ENCODE assay signal across 8 cellular contexts in the genomic region with DNA sequence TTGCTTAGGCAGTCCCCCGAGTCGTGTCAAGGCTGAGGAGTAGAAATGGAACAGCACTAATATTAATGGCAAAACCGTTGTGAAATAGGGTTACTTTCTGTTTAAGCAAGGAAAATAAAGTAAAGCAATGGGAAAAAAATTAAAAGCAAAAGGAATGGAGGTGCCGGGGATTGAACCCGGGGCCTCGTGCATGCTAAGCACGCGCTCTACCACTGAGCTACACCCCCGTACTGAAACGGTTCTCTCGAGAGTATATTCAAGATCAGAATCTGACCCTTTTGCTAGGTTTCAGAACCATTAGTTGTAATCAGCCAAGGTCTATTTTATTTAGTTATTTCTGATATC.
DNase-seq lines count a peak whose midpoint lies in the region; ATAC-seq, FAIRE-seq and TF ChIP-seq lines count a peak whose summit lies in the region.

No MANE protein-coding gene starts in this region.

- H3K9me3 Mint-ChIP-seq in mesothelial cell of epicardium = no peaks in the 10 kb centered on the region

- CTCF ChIA-PET in H1 (lab: Charles Lee; ENCODE audit: partially characterized antibody) = interaction anchor here (0.6 to 7.7 kb wide), 36 partner anchors 11 to 924 kb away, joined by 3 to 107 read pairs (median 5); partner anchors contain the start of gene TRIM27

- peak overlapping the region; percentile 67 to 68 for H3K4me2 ChIP-seq in H1 (ENCODE audit: insufficient read depth in 1 of 2, low read depth in 2 of 2, low read length in 2 of 2)

- H2BK5ac ChIP-seq in H1 (ENCODE audit: low read depth, low read length) = peak overlapping the region; percentile 9; the same call in 1 of the 2 replicates

- H3K4me1 Mint-ChIP-seq in mesothelial cell of epicardium = peaks cover 11% of the 10 kb centered on the region

- ATAC-seq in GM18907 (IDR thresholded peaks at IDR 0.05; ENCODE audit: unreplicated experiment) (peak; percentile 58), HG03378 (IDR thresholded peaks at IDR 0.05; ENCODE audit: unreplicated experiment) (peak; percentile 48)

- H4K8ac ChIP-seq in H1 (ENCODE audit: extremely low read depth, insufficient read depth, low read length) = no peak overlapping the region

- peak overlapping the region; percentile 97 for H3K4me3 Mint-ChIP-seq in mesothelial cell of epicardium

- peak overlapping the region; percentile 53 to 84 (median 78) for H3K9ac ChIP-seq in H1 (replicated peaks in 1 of 4; ENCODE audit: extremely low read depth in 1 of 4, low read depth in 3 of 4, low read length in 3 of 4)

- peak overlapping the region; percentile 59 for H3K27ac ChIP-seq in H1 (ENCODE audit: low read depth, low read length)

- H3K4me1 ChIP-seq in H1 (replicated peaks in 1 of 4; ENCODE audit: control insufficient read depth in 3 of 4, insufficient read depth in 4 of 4, low read length in 3 of 4) = no peaks in the 10 kb centered on the region

- peak overlapping the region; percentile 80 to 96 (median 88) for H3K4me3 ChIP-seq in H1 (ENCODE audit: extremely low read depth in 1 of 4, insufficient read depth in 2 of 4, low read depth in 3 of 4, low read length in 4 of 4)

- 0 out of 2 replicates have a peak overlapping the region, but pooled peaks have one; percentile 12 for H3K18ac ChIP-seq in H1 (ENCODE audit: extremely low read depth, low read length)

- H4K5ac ChIP-seq in H1 (ENCODE audit: insufficient read length, low read depth, low read length) = peak overlapping the region; percentile 27

- H2BK15ac ChIP-seq in H1 (ENCODE audit: low read length) = no peak overlapping the region

- H3K9me3 ChIP-seq in H1 (ENCODE audit: insufficient read depth in 2 of 2, low read depth in 1 of 2, low read length in 1 of 2) = no peaks in the 10 kb centered on the region

- no peaks in the 10 kb centered on the region for H3K79me2 ChIP-seq in H1 (ENCODE audit: control insufficient read depth in 1 of 2, insufficient read depth in 2 of 2, low read length in 2 of 2)

- H3K4ac ChIP-seq in H1 (replicated peaks; ENCODE audit: insufficient read length, low read depth, low read length) = no peak overlapping the region

- peaks cover 32% of the 10 kb centered on the region for H3K27me3 Mint-ChIP-seq in mesothelial cell of epicardium (ENCODE audit: low read depth)

- no peaks in the 10 kb centered on the region for H4K20me1 ChIP-seq in H1 (replicated peaks in 1 of 2; ENCODE audit: control insufficient read depth in 1 of 2, insufficient read depth in 2 of 2, low read length in 2 of 2)

- DNase-seq in ACHN (peak; percentile 68), NCI-H82 (lab: John Stamatoyannopoulos, UW) (peak; percentile 88), H1 (ENCODE audit: low read depth in 1 of 2, low spot score in 2 of 2) (peak in 1 of 2 experiments; percentile 85), mesothelial cell of epicardium (ENCODE audit: low spot score in 2 of 2, unreplicated experiment in 2 of 2) (peak; percentile 45 to 79)
- DNase-seq in activated CD8-positive, alpha-beta memory T cell treated with anti-CD3 and anti-CD28 coated beads for 1 hour (ENCODE audit: extremely low read depth in 1 of 2, low read depth in 1 of 2) = peak; percentile 28 to 47
- DNase-seq in stimulated activated CD8-positive, alpha-beta memory T cell treated with anti-CD3 and anti-CD28 coated beads, Interleukin-15, amount 100 ng/mL, for 24 hours (ENCODE audit: low read depth) = peak; percentile 47

- H3K14ac ChIP-seq in H1 (ENCODE audit: insufficient read length) = no peak overlapping the region

- peak overlapping the region; percentile 97 for H3K27ac Mint-ChIP-seq in mesothelial cell of epicardium

- in situ Hi-C loops in ACHN (cut with HindIII; ENCODE audit: low pct_ligation_motif_present, low pct_unique_long_range_greater_than_20kb, low sequenced_read_pairs) = no loop called here

- H3K36me3 Mint-ChIP-seq in mesothelial cell of epicardium = no peaks in the 10 kb centered on the region

- H3K23ac ChIP-seq in H1 (ENCODE audit: insufficient read length) = no peak overlapping the region

- POLR2A ChIA-PET in H1 (lab: Charles Lee; ENCODE audit: partially characterized antibody) = interaction anchor here (0.6 to 7.6 kb wide), 26 partner anchors 10 to 178 kb away, joined by 3 to 55 read pairs (median 4); partner anchors contain the start of gene TRIM27

- no peaks in the 10 kb centered on the region for H3K79me1 ChIP-seq in H1 (ENCODE audit: low read depth, low read length)

- peak; percentile 32 for FAIRE-seq in H1 (lab: Jason Lieb, UNC)

- TF ChIP-seq RAD21 in H1 (IDR thresholded peaks at IDR 0.05 in 1 of 2, conservative IDR thresholded peaks at IDR 0.05 in 1 of 2; ENCODE audit: low read depth in 2 of 2, low read length in 2 of 2) = no peak

- TF ChIP-seq CTCF in H1 (IDR thresholded peaks at IDR 0.05; ENCODE audit: control extremely low read depth in 1 of 3, insufficient read depth in 1 of 3, low read depth in 1 of 3, low read length in 3 of 3) (no peak), mesothelial cell of epicardium (IDR thresholded peaks at IDR 0.05; ENCODE audit: unreplicated experiment) (no peak)

- H2BK12ac ChIP-seq in H1 (ENCODE audit: low read depth, low read length) = no peak overlapping the region

- peak overlapping the region; percentile 2 for H3K56ac ChIP-seq in H1 (replicated peaks; ENCODE audit: insufficient read length, low read depth, low read length)

- H3K36me3 ChIP-seq in H1 (ENCODE audit: control insufficient read depth in 2 of 4, insufficient read depth in 4 of 4, low read length in 3 of 4) = no peaks in the 10 kb centered on the region

- H4K91ac ChIP-seq in H1 (replicated peaks; ENCODE audit: insufficient read length, low read length) = peak overlapping the region; percentile 28

- peak overlapping the region; percentile 96 for H2AFZ ChIP-seq in H1 (ENCODE audit: low read length)

- no peak overlapping the region for H2BK20ac ChIP-seq in H1 (ENCODE audit: low read length)

- no peak for TF ChIP-seq POLR2A in H1 (IDR thresholded peaks at IDR 0.05; ENCODE audit: control extremely low read depth in 1 of 2, low read depth in 2 of 2, low read length in 2 of 2)

- WGBS in H1 (ENCODE audit: extremely low coverage in 1 of 2, insufficient coverage in 1 of 2, insufficient read length in 1 of 2, insufficient replicate concordance in 2 of 2, low coverage in 1 of 2, low lambda C conversion rate in 2 of 2, missing lambda C conversion rate in 1 of 2), 2 experiments = 3% methylated on average over 11 of the region's 11 CpGs; no CpG with 5 or more reads in 1 of the 2 experiments

- no peak overlapping the region for H2BK120ac ChIP-seq in H1 (replicated peaks; ENCODE audit: low read depth, low read length)

- no peaks in the 10 kb centered on the region for H3K23me2 ChIP-seq in H1 (ENCODE audit: low read depth, low read length)

- no peak overlapping the region for H2AK5ac ChIP-seq in H1 (ENCODE audit: low read depth, low read length)

- no peak for TF ChIP-seq EP300 in H1 (IDR thresholded peaks at IDR 0.05; ENCODE audit: borderline replicate concordance in 1 of 2, low read depth in 2 of 2, low read length in 2 of 2)

- H3K27me3 ChIP-seq in H1 (replicated peaks in 1 of 4; ENCODE audit: control insufficient read depth in 3 of 4, extremely low read depth in 1 of 4, insufficient read depth in 3 of 4, low read length in 3 of 4) = no peaks in the 10 kb centered on the region; a peak in 1 of 7 replicates

TF ChIP-seq in H1, 55 proteins besides CTCF, POLR2A, EP300 and RAD21 (continues in another document):
- TF ChIP-seq HDAC2 (IDR thresholded peaks at IDR 0.05; ENCODE audit: borderline replicate concordance in 1 of 2, low read depth in 2 of 2, low read length in 2 of 2) = no peak
